ENCODE assay signal across 10 cellular contexts in genomic region chr9:78325343-78325742, GRCh38. TPM values are rescaled to one million over a fixed set of nuclear protein-coding genes. Genes with fewer than 3 reads are reported as not detected.
DNase-seq lines count a peak whose midpoint lies in the region; ATAC-seq and TF ChIP-seq lines count a peak whose summit lies in the region.
"Had no signal": no experiment of that assay in that cellular context is flagged by ENCODE, and none has a peak within 500 bp of the region (broad histone marks: within the 10 kb centered on the region; RNA-seq: fewer than 3 reads in every experiment).

No MANE protein-coding gene starts in this region.

- H3K4me3 ChIP-seq in AG09309 (ENCODE audit: control insufficient read depth, low read depth, low read length) (no peak overlapping the region), cardiac fibroblast (replicated peaks in 1 of 2; ENCODE audit: low read depth in 2 of 2, low read length in 2 of 2) (no peak overlapping the region)
- H3K4me3 ChIP-seq: upper lobe of left lung had no signal

- ATAC-seq in left lobe of liver (peak; percentile 67), HG03460 (IDR thresholded peaks at IDR 0.05; ENCODE audit: unreplicated experiment) (no peak), GM19452 (IDR thresholded peaks at IDR 0.05; ENCODE audit: unreplicated experiment) (no peak)

- DNase-seq in AG09309 (ENCODE audit: low read depth) (peak; percentile 28), NCI-H1694 (lab: John Stamatoyannopoulos, UW) (peak; percentile 80), cardiac fibroblast (ENCODE audit: low read depth in 2 of 2) (peak; percentile 48 to 76), left lobe of liver (ENCODE audit: low spot score) (no peak), mucosa of gallbladder (ENCODE audit: low spot score) (no peak)
- DNase-seq in stimulated activated CD4-positive, alpha-beta T cell treated with anti-CD3 and anti-CD28 coated beads, Interleukin-2, amount 100 ng/mL, for 24 hours: no peak
- DNase-seq: NCI-H187, upper lobe of left lung had no signal

- no peak for TF ChIP-seq CTCF in AG09309 (IDR thresholded peaks at IDR 0.05; ENCODE audit: control insufficient read depth, insufficient read depth, low read depth, low read length, missing control alignments)
- TF ChIP-seq CTCF in cardiac fibroblast (IDR thresholded peaks at IDR 0.05; ENCODE audit: low read depth, low read length): no peak

RNA-seq across cellular contexts. Expression of gene PSAT1, which starts 28.4 kb away (rescaled TPM):
- total RNA-seq in left lobe of liver: 92.5 TPM
- 2.4 TPM for total RNA-seq in mucosa of gallbladder

Comparison
In these comparisons a context has a peak if more than half of its experiments do, and no peak if none do; other contexts are left out.
1. DNase-seq: peak in AG09309 (single experiment), NCI-H1694 (single experiment) and cardiac fibroblast (2 of 2); none in left lobe of liver (single experiment), mucosa of gallbladder (single experiment) and stimulated activated CD4-positive, alpha-beta T cell treated with anti-CD3 and anti-CD28 coated beads, Interleukin-2, amount 100 ng/mL, for 24 hours (0 of 2).
2. RNA of gene PSAT1, which starts 28.4 kb away (total RNA-seq): 92.5 TPM in left lobe of liver (single experiment); 2.4 TPM in mucosa of gallbladder (single experiment); every median in the first group is over 10 times any median in the second.